ENCODE assay signal across 18 cellular contexts in genomic region chr12:111457071-111457470, GRCh38.
"Had no signal": no experiment of that assay in that cellular context is flagged by ENCODE, and none has a peak within 500 bp of the region (broad histone marks: within the 10 kb centered on the region; RNA-seq: fewer than 3 reads in every experiment).

No MANE protein-coding gene starts in this region.

- H3K27ac ChIP-seq: breast epithelium, coronary artery, right lobe of liver, upper lobe of left lung, WERI-Rb-1 had no signal

- ATAC-seq: right lobe of liver; SK-N-SH treated with all-trans-retinoic acid at 6 μM for 48 hours; stimulated activated naive B cell treated with anti-CD40 and anti-IgM and Interleukin-4, amounts not matched to agents 10 μg/mL and 1 μg/mL and 100 μg/mL, for 72 hours had no signal

- H3K9me3 Mint-ChIP-seq: activated naive CD8-positive, alpha-beta T cell treated with anti-CD3 and anti-CD28 coated beads, Interleukin-2, amount 10 ng/mL, durations not matched to agents 7 days and 5 days; nephron progenitor cell; stimulated activated naive B cell treated with anti-CD40 and anti-IgM and Interleukin-4, amounts not matched to agents 10 μg/mL and 1 μg/mL and 100 μg/mL, for 72 hours; T-helper 2 cell treated with Interferon-gamma antibody and Interleukin-4, amounts not matched to agents 5 μg/mL and 100 μg/mL, for 36 hours had no signal

- H3K27ac Mint-ChIP-seq: activated naive CD8-positive, alpha-beta T cell treated with anti-CD3 and anti-CD28 coated beads, Interleukin-2, amount 10 ng/mL, durations not matched to agents 7 days and 5 days; nephron progenitor cell; stimulated activated naive B cell treated with anti-CD40 and anti-IgM and Interleukin-4, amounts not matched to agents 10 μg/mL and 1 μg/mL and 100 μg/mL, for 72 hours; T-helper 2 cell treated with Interferon-gamma antibody and Interleukin-4, amounts not matched to agents 5 μg/mL and 100 μg/mL, for 36 hours had no signal

- H3K4me1 Mint-ChIP-seq: nephron progenitor cell had no signal

- H3K27me3 ChIP-seq: breast epithelium, right lobe of liver, upper lobe of left lung had no signal

- H3K27me3 Mint-ChIP-seq: activated naive CD8-positive, alpha-beta T cell treated with anti-CD3 and anti-CD28 coated beads, Interleukin-2, amount 10 ng/mL, durations not matched to agents 7 days and 5 days; stimulated activated naive B cell treated with anti-CD40 and anti-IgM and Interleukin-4, amounts not matched to agents 10 μg/mL and 1 μg/mL and 100 μg/mL, for 72 hours had no signal

- DNase-seq: activated gamma-delta T cell treated with Interleukin-2 at 50 U/mL for 16 hours; activated naive CD8-positive, alpha-beta T cell treated with anti-CD3 and anti-CD28 coated beads, Interleukin-2, amount 10 ng/mL, durations not matched to agents 7 days and 5 days; amniotic stem cell; cerebellar nuclear complex; left ventricle myocardium inferior; mammary epithelial cell; nephron progenitor cell; nucleus accumbens; small intestine; stimulated activated CD4-positive, alpha-beta T cell treated with anti-CD3 and anti-CD28 coated beads, Interleukin-2, amount 100 ng/mL, for 24 hours; stimulated activated naive B cell treated with anti-CD40 and anti-IgM and Interleukin-4, amounts not matched to agents 10 μg/mL and 1 μg/mL and 100 μg/mL, for 72 hours; upper lobe of left lung; WERI-Rb-1 had no signal

- H3K9me3 ChIP-seq: breast epithelium, left ventricle myocardium inferior, right lobe of liver, upper lobe of left lung had no signal

- H3K4me3 Mint-ChIP-seq: activated naive CD8-positive, alpha-beta T cell treated with anti-CD3 and anti-CD28 coated beads, Interleukin-2, amount 10 ng/mL, durations not matched to agents 7 days and 5 days; nephron progenitor cell; stimulated activated naive B cell treated with anti-CD40 and anti-IgM and Interleukin-4, amounts not matched to agents 10 μg/mL and 1 μg/mL and 100 μg/mL, for 72 hours; T-helper 2 cell treated with Interferon-gamma antibody and Interleukin-4, amounts not matched to agents 5 μg/mL and 100 μg/mL, for 36 hours had no signal

- H3K4me3 ChIP-seq: breast epithelium, coronary artery, left ventricle myocardium inferior, right lobe of liver, upper lobe of left lung had no signal

- H3K4me1 ChIP-seq: breast epithelium, upper lobe of left lung had no signal
